In genomic region chr2:61988462-61989366, GRCh38 we compare ENCODE assay signal across 15 cellular contexts.
DNase-seq lines count a peak whose midpoint lies in the region; ATAC-seq and TF ChIP-seq lines count a peak whose summit lies in the region.
"Had no signal": no experiment of that assay in that cellular context is flagged by ENCODE, and none has a peak within 500 bp of the region (broad histone marks: within the 10 kb centered on the region; RNA-seq: fewer than 3 reads in every experiment).

No MANE protein-coding gene starts in this region.

- CTCF ChIA-PET in CD8-positive, alpha-beta T cell (lab: Charles Lee): no interaction called here

- peak overlapping the region; percentile 3 to 29 for H3K27ac ChIP-seq in breast epithelium
- H3K27ac ChIP-seq in tibial nerve: no peak overlapping the region
- no peak overlapping the region for H3K27ac ChIP-seq in CD8-positive, alpha-beta T cell (ENCODE audit: low read depth, low read length)
- H3K27ac ChIP-seq: parathyroid adenoma, stomach had no signal

- no peak for TF ChIP-seq EP300 in tibial nerve (IDR thresholded peaks at IDR 0.05)

- H3K36me3 Mint-ChIP-seq in CD8-positive, alpha-beta T cell: peaks cover 10% of the 10 kb centered on the region

- no peaks in the 10 kb centered on the region for H3K27me3 ChIP-seq in breast epithelium
- H3K27me3 ChIP-seq in tibial nerve: no peaks in the 10 kb centered on the region
- no peaks in the 10 kb centered on the region for H3K27me3 ChIP-seq in CD8-positive, alpha-beta T cell (ENCODE audit: insufficient read depth, low read length)
- H3K27me3 ChIP-seq: BE2C, stomach had no signal

- TF ChIP-seq CTCF in breast epithelium (IDR thresholded peaks at IDR 0.05) (no peak), tibial nerve (IDR thresholded peaks at IDR 0.05) (no peak)
- TF ChIP-seq CTCF in CD8-positive, alpha-beta T cell (IDR thresholded peaks at IDR 0.05): no peak

- H3K36me3 ChIP-seq in breast epithelium (no peaks in the 10 kb centered on the region), tibial nerve (peaks cover 0 to 13% (median 0%) of the 10 kb centered on the region in 3 donors)
- H3K36me3 ChIP-seq in CD8-positive, alpha-beta T cell (ENCODE audit: insufficient read depth, low read length): no peaks in the 10 kb centered on the region
- H3K36me3 ChIP-seq: BE2C, stomach had no signal

- H3K9me3 Mint-ChIP-seq in CD8-positive, alpha-beta T cell: no peaks in the 10 kb centered on the region
- H3K9me3 Mint-ChIP-seq: GM23338 had no signal

- ATAC-seq in GM21360 (IDR thresholded peaks at IDR 0.05; ENCODE audit: unreplicated experiment) (no peak), HG03280 (IDR thresholded peaks at IDR 0.05; ENCODE audit: unreplicated experiment) (no peak)
- ATAC-seq in CD8-positive, alpha-beta T cell: no peak
- ATAC-seq: GM23338 had no signal

- H3K4me3 ChIP-seq in breast epithelium: no peak overlapping the region
- H3K4me3 ChIP-seq in tibial nerve: no peak overlapping the region
- H3K4me3 ChIP-seq in CD8-positive, alpha-beta T cell (ENCODE audit: low read depth, low read length): no peak overlapping the region
- H3K4me3 ChIP-seq: GM23338, stomach had no signal

- peaks cover 3% of the 10 kb centered on the region for H3K4me1 Mint-ChIP-seq in CD8-positive, alpha-beta T cell (ENCODE audit: low read depth)

- no peak overlapping the region for H3K27ac Mint-ChIP-seq in CD8-positive, alpha-beta T cell
- H3K27ac Mint-ChIP-seq: GM23338 had no signal

- no peaks in the 10 kb centered on the region for H3K27me3 Mint-ChIP-seq in CD8-positive, alpha-beta T cell (ENCODE audit: low read depth)

- TF ChIP-seq POLR2A in breast epithelium (IDR thresholded peaks at IDR 0.05) (no peak), tibial nerve (IDR thresholded peaks at IDR 0.05) (no peak)

- WGBS in tibial nerve, 2 donors: 88 to 90% methylated on average over 6 of the region's 6 CpGs

- no peak overlapping the region for H3K4me3 Mint-ChIP-seq in CD8-positive, alpha-beta T cell
- H3K4me3 Mint-ChIP-seq: GM23338 had no signal

- intact Hi-C loops in breast epithelium (cut with DNase I; ENCODE audit: low total_unique reads): loop anchor here (1.0 kb wide), 1 partner anchor 16 kb away; no protein-coding TSS in a partner anchor
- intact Hi-C loops in CD8-positive, alpha-beta T cell (cut with DNase I, micrococcal nuclease): no loop called here

- H3K9me3 ChIP-seq in breast epithelium: no peaks in the 10 kb centered on the region
- H3K9me3 ChIP-seq in tibial nerve: no peaks in the 10 kb centered on the region
- H3K9me3 ChIP-seq in CD8-positive, alpha-beta T cell (ENCODE audit: low read length): no peaks in the 10 kb centered on the region
- H3K9me3 ChIP-seq: BE2C, stomach had no signal

- POLR2A ChIA-PET in CD8-positive, alpha-beta T cell (lab: Charles Lee): no interaction called here

- H3K4me1 ChIP-seq in breast epithelium: no peaks in the 10 kb centered on the region
- no peaks in the 10 kb centered on the region for H3K4me1 ChIP-seq in tibial nerve
- no peaks in the 10 kb centered on the region for H3K4me1 ChIP-seq in CD8-positive, alpha-beta T cell (ENCODE audit: insufficient read depth, low read length)
- H3K4me1 ChIP-seq: BE2C had no signal

- DNase-seq in H4 (ENCODE audit: low spot score): peak; percentile 80
- peak; percentile 29 to 63 for DNase-seq in NCI-H446 (lab: John Stamatoyannopoulos, UW)
- no peak for DNase-seq in breast epithelium (ENCODE audit: low spot score in 2 of 2)
- DNase-seq in lung microvascular endothelial cell (ENCODE audit: low read depth in 2 of 2): peak; percentile 9 to 34
- no peak for DNase-seq in tibial nerve (ENCODE audit: low spot score in 2 of 2)
- no peak for DNase-seq in CD8-positive, alpha-beta T cell
- DNase-seq: activated naive CD4-positive, alpha-beta T cell treated with anti-CD3 and anti-CD28 coated beads, Interleukin-2, amount 50 U/mL, for 16 hours; BE2C; DMS 273 treated with DMSO at 0.1 percent for 48 hours; NCI-H510A treated with DMSO at 0.1 percent for 48 hours; stomach had no signal

Comparison
In these comparisons a context has a peak if more than half of its experiments do, and no peak if none do; other contexts are left out.
1. DNase-seq: peak in H4 (single experiment), NCI-H446 (2 of 2) and lung microvascular endothelial cell (2 of 2); none in breast epithelium (0 of 2), tibial nerve (0 of 2) and CD8-positive, alpha-beta T cell (0 of 7).
2. H3K27ac ChIP-seq: peak in breast epithelium (2 of 2); none in tibial nerve (0 of 4) and CD8-positive, alpha-beta T cell (single experiment).